In the genomic region with DNA sequence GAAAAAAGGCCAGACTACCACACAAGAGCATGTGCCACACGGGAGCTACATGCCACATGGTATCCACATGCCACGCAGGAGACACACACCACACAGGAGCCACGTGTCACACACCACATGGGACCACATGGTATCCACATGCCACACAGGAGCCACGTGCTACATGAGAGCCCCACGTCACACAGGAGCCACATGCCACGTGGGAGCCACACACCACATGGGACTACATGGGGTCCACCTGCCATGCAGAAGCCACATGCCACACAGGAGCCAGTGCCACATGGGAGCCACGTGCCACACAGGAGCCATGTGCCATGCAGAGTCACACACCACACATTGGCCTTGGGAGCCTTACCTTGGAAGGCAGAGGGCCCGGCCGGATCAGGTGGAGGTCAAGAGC, we compare ENCODE assay signal across 1 cellular context.
TF ChIP-seq lines count a peak whose summit lies in the region.

No MANE protein-coding gene starts in this region.

TF ChIP-seq in K562, 482 proteins besides CTCF, POLR2A, EP300 and RAD21 (continued from another document):
- TF ChIP-seq MAX (CRISPR knock-in tag; IDR thresholded peaks at IDR 0.05), result peak; percentile 58; the same call in 1 of the 2 replicates
